In the genomic region with DNA sequence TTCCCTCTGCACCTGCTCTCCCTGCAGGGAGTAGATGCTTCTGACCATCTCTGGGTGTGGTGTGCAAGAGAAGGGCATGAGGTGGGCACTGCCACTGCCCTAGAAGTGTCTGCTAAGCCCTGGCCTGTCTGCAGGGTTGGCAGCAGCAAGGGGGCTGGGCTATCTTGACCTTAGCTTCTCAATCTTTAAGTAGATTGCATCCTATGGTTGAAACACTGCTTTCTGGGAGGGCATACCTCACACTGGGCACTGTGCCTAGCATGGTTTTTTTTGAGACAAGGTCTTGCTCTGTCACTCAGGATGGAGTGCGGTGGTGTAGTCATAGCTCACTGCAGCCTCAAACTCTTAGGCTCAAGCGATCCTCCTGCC, we compare ENCODE assay signal across 1 cellular context.
TF ChIP-seq lines count a peak whose summit lies in the region.

No MANE protein-coding gene starts in this region.

TF ChIP-seq in SK-N-SH, 30 proteins besides CTCF, POLR2A, EP300 and RAD21:
- TF ChIP-seq, protein P1, sequence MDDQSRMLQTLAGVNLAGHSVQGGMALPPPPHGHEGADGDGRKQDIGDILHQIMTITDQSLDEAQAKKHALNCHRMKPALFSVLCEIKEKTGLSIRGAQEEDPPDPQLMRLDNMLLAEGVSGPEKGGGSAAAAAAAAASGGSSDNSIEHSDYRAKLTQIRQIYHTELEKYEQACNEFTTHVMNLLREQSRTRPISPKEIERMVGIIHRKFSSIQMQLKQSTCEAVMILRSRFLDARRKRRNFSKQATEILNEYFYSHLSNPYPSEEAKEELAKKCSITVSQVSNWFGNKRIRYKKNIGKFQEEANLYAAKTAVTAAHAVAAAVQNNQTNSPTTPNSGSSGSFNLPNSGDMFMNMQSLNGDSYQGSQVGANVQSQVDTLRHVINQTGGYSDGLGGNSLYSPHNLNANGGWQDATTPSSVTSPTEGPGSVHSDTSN (IDR thresholded peaks at IDR 0.05) = peak; percentile 81
- TF ChIP-seq RCOR1 (IDR thresholded peaks at IDR 0.05; ENCODE audit: low read length) = no peak
